ENCODE assay signal across 19 cellular contexts in the genomic region with DNA sequence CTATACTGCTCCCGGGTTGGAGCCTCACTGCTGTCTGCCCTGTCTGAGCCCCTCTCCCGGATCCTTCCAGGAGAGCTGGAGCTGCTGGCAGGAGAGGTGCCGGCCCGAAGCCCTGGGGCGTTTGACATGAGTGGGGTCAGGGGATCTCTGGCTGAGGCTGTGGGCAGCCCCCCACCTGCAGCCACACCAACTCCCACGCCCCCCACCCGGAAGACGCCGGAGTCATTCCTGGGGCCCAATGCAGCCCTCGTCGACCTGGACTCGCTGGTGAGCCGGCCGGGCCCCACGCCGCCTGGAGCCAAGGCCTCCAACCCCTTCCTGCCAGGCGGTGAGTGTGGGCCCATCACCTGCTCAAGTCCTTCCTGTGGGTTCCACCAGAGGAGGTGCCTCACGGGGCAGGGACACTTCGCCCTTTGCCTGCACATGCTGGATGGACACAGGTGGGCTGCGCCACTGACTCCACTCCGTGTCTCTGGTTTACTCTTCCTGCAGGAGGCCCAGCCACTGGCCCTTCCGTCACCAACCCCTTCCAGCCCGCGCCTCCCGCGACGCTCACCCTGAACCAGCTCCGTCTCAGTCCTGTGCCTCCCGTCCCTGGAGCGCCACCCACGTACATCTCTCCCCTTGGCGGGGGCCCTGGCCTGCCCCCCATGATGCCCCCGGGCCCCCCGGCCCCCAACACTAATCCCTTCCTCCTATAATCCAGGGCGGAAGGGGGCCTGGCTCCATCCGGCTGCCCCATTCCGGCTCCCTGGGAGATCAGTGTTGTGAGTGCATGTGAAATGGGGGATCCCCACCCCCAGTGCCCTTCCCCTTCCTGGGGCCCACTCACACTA. TPM values are rescaled to one million over a fixed set of nuclear protein-coding genes. Genes with fewer than 3 reads are reported as not detected.
"Had no signal": no experiment of that assay in that cellular context is flagged by ENCODE, and none has a peak within 500 bp of the region (broad histone marks: within the 10 kb centered on the region; RNA-seq: fewer than 3 reads in every experiment).

No MANE protein-coding gene starts in this region.

- H3K9me3 ChIP-seq: ascending aorta, breast epithelium, neutrophil, testis had no signal

- H3K4me3 ChIP-seq: ascending aorta, breast epithelium, smooth muscle cell, testis had no signal

- H3K27ac ChIP-seq: ascending aorta, breast epithelium, epithelial cell of prostate, neutrophil, testis had no signal

- H3K27me3 ChIP-seq: ascending aorta, breast epithelium, neutrophil, testis had no signal

- ATAC-seq: effector memory CD8-positive, alpha-beta T cell; stimulated activated naive CD8-positive, alpha-beta T cell treated with anti-CD3 and anti-CD28 coated beads, Interleukin-15, amount 100 ng/mL, for 72 hours had no signal

- H3K4me2 ChIP-seq: smooth muscle cell had no signal

- DNase-seq: activated CD4-positive, alpha-beta T cell treated with anti-CD3 and anti-CD28 coated beads, Interleukin-2, amount 50 U/mL, for 1 hour; activated CD4-positive, CD25-positive, alpha-beta regulatory T cell; activated CD8-positive, alpha-beta memory T cell treated with anti-CD3 and anti-CD28 coated beads for 24 hours; activated naive CD4-positive, alpha-beta T cell; dermis blood vessel endothelial cell; effector memory CD8-positive, alpha-beta T cell; foreskin melanocyte; naive B cell; stimulated activated naive CD8-positive, alpha-beta T cell treated with anti-CD3 and anti-CD28 coated beads, Interleukin-15, amount 100 ng/mL, for 72 hours; testis had no signal

- H3K4me1 ChIP-seq: ascending aorta, breast epithelium had no signal

RNA-seq across cellular contexts. Expression of a gene that starts 43.3 kb away (rescaled TPM):
- total RNA-seq: ascending aorta, breast epithelium, cerebellum, dermis blood vessel endothelial cell, fibroblast of lung, lung microvascular endothelial cell, smooth muscle cell, ureter had no signal
- polyA plus RNA-seq: fibroblast of lung had no signal
